Comparison of ENCODE assay signal across 21 cellular contexts in genomic region chr3:64639022-64639421, GRCh38. TPM values are rescaled to one million over a fixed set of nuclear protein-coding genes. Genes with fewer than 3 reads are reported as not detected.
DNase-seq lines count a peak whose midpoint lies in the region; TF ChIP-seq lines count a peak whose summit lies in the region.
"Had no signal": no experiment of that assay in that cellular context is flagged by ENCODE, and none has a peak within 500 bp of the region (broad histone marks: within the 10 kb centered on the region; RNA-seq: fewer than 3 reads in every experiment).

No MANE protein-coding gene starts in this region.

- H3K27ac Mint-ChIP-seq in endothelial cell (ENCODE audit: unreplicated experiment): peak overlapping the region; percentile 68
- peak overlapping the region; percentile 93 for H3K27ac Mint-ChIP-seq in neural progenitor cell
- H3K27ac Mint-ChIP-seq: CD4-positive, alpha-beta T cell; HFFc6 had no signal

- H3K27ac ChIP-seq in neural progenitor cell (peak overlapping the region; percentile 75), prostate gland (no peak overlapping the region), uterus (no peak overlapping the region)
- H3K27ac ChIP-seq: 22Rv1 had no signal

- whole genome bisulfite sequencing in prostate gland: 54% methylated on average over 3 of the region's 3 CpGs

- H3K27me3 Mint-ChIP-seq in endothelial cell (ENCODE audit: unreplicated experiment) (peaks cover 2% of the 10 kb centered on the region), neural progenitor cell (ENCODE audit: insufficient read depth, low read depth) (peaks cover 3% of the 10 kb centered on the region)
- H3K27me3 Mint-ChIP-seq: CD4-positive, alpha-beta T cell had no signal

- no peak overlapping the region for H3K9ac ChIP-seq in neural progenitor cell

- no peaks in the 10 kb centered on the region for H3K9me3 Mint-ChIP-seq in endothelial cell (ENCODE audit: unreplicated experiment)
- H3K9me3 Mint-ChIP-seq in neural progenitor cell: no peaks in the 10 kb centered on the region
- H3K9me3 Mint-ChIP-seq: HFFc6 had no signal

- H3K4me1 ChIP-seq in neural progenitor cell (peaks cover 83% of the 10 kb centered on the region), prostate gland (replicated peaks) (no peaks in the 10 kb centered on the region), uterus (no peaks in the 10 kb centered on the region)
- H3K4me1 ChIP-seq: BE2C had no signal

- TF ChIP-seq POLR2A in prostate gland (IDR thresholded peaks at IDR 0.05): no peak
- TF ChIP-seq POLR2A in uterus (IDR thresholded peaks at IDR 0.05): no peak

- H3K4me3 ChIP-seq in neural progenitor cell: no peak overlapping the region
- H3K4me3 ChIP-seq in prostate gland: no peak overlapping the region
- no peak overlapping the region for H3K4me3 ChIP-seq in uterus
- H3K4me3 ChIP-seq: GM12878 had no signal

- no peaks in the 10 kb centered on the region for H4K20me1 ChIP-seq in neural progenitor cell (ENCODE audit: low read depth)

- no peak overlapping the region for H2AFZ ChIP-seq in neural progenitor cell (replicated peaks)

- H3K79me2 ChIP-seq in neural progenitor cell (ENCODE audit: low read depth): no peaks in the 10 kb centered on the region

- H3K4me3 Mint-ChIP-seq in endothelial cell (ENCODE audit: unreplicated experiment) (peak overlapping the region; percentile 67), neural progenitor cell (peak overlapping the region; percentile 18)
- H3K4me3 Mint-ChIP-seq: CD4-positive, alpha-beta T cell; HFFc6 had no signal

- peak overlapping the region; percentile 72 for H3K4me2 ChIP-seq in neural progenitor cell

- CTCF ChIA-PET in GM10248 (lab: Yijun Ruan, JAX): interaction anchor here (1.4 kb wide), 1 partner anchor 13 kb away, joined by 4 read pairs; no protein-coding TSS in a partner anchor

- intact Hi-C loops in prostate gland (cut with DNase I) (no loop called here), uterus (cut with DNase I; ENCODE audit: low total_unique reads) (no loop called here)

- peak; percentile 20 for DNase-seq in DMS 273 (lab: John Stamatoyannopoulos, UW; ENCODE audit: unreplicated experiment)
- DNase-seq in DMS 273 treated with DMSO at 0.1 percent for 48 hours (lab: John Stamatoyannopoulos, UW): no peak
- peak; percentile 17 for DNase-seq in NCI-H2171 (lab: John Stamatoyannopoulos, UW)
- no peak for DNase-seq in endothelial cell (ENCODE audit: low spot score)
- DNase-seq in neural progenitor cell (ENCODE audit: low spot score): peak; percentile 68
- no peak for DNase-seq in prostate gland (ENCODE audit: low spot score)
- no peak for DNase-seq in uterus
- DNase-seq in GM10248 (ENCODE audit: extremely low spot score): no peak
- DNase-seq: BE2C; Calu3; CD4-positive, alpha-beta T cell; DND-41; HFFc6; KG1; NCI-H187 treated with DMSO at 0.1 percent for 48 hours; NCI-H226; OCI-M1; RPMI8226; SIG-M5 had no signal

- H3F3A ChIP-seq in neural progenitor cell (ENCODE audit: low read depth): peaks cover 58% of the 10 kb centered on the region

- H3K27me3 ChIP-seq in neural progenitor cell (no peaks in the 10 kb centered on the region), prostate gland (replicated peaks; ENCODE audit: insufficient read depth) (no peaks in the 10 kb centered on the region), uterus (no peaks in the 10 kb centered on the region)
- H3K27me3 ChIP-seq: BE2C had no signal

- peaks cover 3% of the 10 kb centered on the region for H3K36me3 ChIP-seq in neural progenitor cell
- H3K36me3 ChIP-seq in prostate gland: no peaks in the 10 kb centered on the region
- H3K36me3 ChIP-seq in uterus: no peaks in the 10 kb centered on the region

- H3K4me1 Mint-ChIP-seq in endothelial cell (ENCODE audit: unreplicated experiment) (peaks cover 38% of the 10 kb centered on the region), neural progenitor cell (peaks cover 47% of the 10 kb centered on the region)

- H3K36me3 Mint-ChIP-seq in endothelial cell (ENCODE audit: low read depth, unreplicated experiment) (peaks cover 48% of the 10 kb centered on the region), neural progenitor cell (peaks cover 19% of the 10 kb centered on the region)

- no peak for TF ChIP-seq CTCF in endothelial cell (IDR thresholded peaks at IDR 0.05; ENCODE audit: unreplicated experiment)
- TF ChIP-seq CTCF in neural progenitor cell (IDR thresholded peaks at IDR 0.05): no peak
- TF ChIP-seq CTCF in prostate gland (IDR thresholded peaks at IDR 0.05): no peak
- no peak for TF ChIP-seq CTCF in uterus (IDR thresholded peaks at IDR 0.05)
- no peak for TF ChIP-seq CTCF in GM10248 (IDR thresholded peaks at IDR 0.05; ENCODE audit: control extremely low read depth, extremely low read depth, low read depth, missing control alignments)

- POLR2A ChIA-PET in GM10248 (lab: Yijun Ruan, JAX): no interaction called here

- H3K9me3 ChIP-seq in neural progenitor cell (ENCODE audit: low read depth) (no peaks in the 10 kb centered on the region), prostate gland (no peaks in the 10 kb centered on the region), uterus (no peaks in the 10 kb centered on the region)
- H3K9me3 ChIP-seq: BE2C had no signal

RNA-seq across cellular contexts. Expression of gene ADAMTS9, which starts 48.8 kb away (rescaled TPM):
- total RNA-seq in endothelial cell (ENCODE audit: unreplicated experiment): 261 TPM
- 32.1 and 47.7 TPM in 2 replicates for total RNA-seq in neural progenitor cell (ENCODE audit: low replicate concordance)
- 10 to 100 TPM; 30.0 to 31.0 TPM for total RNA-seq in prostate gland
- total RNA-seq in uterus: 100 to 1,000 TPM in 3 of 4 donors, 10 to 100 TPM in 1; 17.4 to 197 (median 160) TPM
- total RNA-seq: CD4-positive, alpha-beta T cell; GM12878 had no signal

Comparison
In these comparisons a context has a peak if more than half of its experiments do, and no peak if none do; other contexts are left out.
1. DNase-seq: peak in DMS 273 (single experiment), NCI-H2171 (single experiment) and neural progenitor cell (single experiment); none in DMS 273 treated with DMSO at 0.1 percent for 48 hours (single experiment), endothelial cell (single experiment), prostate gland (single experiment), uterus (0 of 2) and GM10248 (single experiment).